Comparison of ENCODE assay signal across 16 cellular contexts in the genomic region with DNA sequence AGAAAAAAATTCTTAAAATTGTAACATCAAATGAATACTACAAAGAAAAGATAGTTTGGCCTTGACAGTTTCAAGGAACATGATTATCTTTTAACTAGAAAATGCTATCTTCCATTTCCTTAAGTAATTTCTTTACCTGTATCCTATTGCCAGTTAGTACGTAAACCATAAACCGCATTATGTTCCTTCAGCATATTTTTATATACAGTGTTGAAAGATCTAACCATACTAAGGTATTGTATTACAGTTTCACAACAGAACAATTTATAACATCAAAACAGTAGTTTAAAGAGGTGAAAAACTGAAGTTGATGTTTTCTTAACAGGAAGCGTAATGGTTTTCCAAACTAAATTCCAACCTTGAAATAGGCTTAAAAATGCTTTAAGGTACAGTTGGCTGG. TPM values are rescaled to one million over a fixed set of nuclear protein-coding genes. Genes with fewer than 3 reads are reported as not detected.
DNase-seq lines count a peak whose midpoint lies in the region; ATAC-seq, FAIRE-seq and TF ChIP-seq lines count a peak whose summit lies in the region.
"Had no signal": no experiment of that assay in that cellular context is flagged by ENCODE, and none has a peak within 500 bp of the region (broad histone marks: within the 10 kb centered on the region; RNA-seq: fewer than 3 reads in every experiment).

No MANE protein-coding gene starts in this region.

- intact Hi-C loops in left cardiac atrium (cut with DNase I) (loop anchor here (5.0 to 10.0 kb wide), 3 partner anchors 113 to 557 kb away; no protein-coding TSS in a partner anchor), testis (cut with DNase I; ENCODE audit: low total_unique reads) (no loop called here), upper lobe of right lung (cut with DNase I) (no loop called here)

- TF ChIP-seq POLR2A in testis (IDR thresholded peaks at IDR 0.05): no peak

- H3K4me1 ChIP-seq in cardiac muscle cell (ENCODE audit: low read depth): peaks cover 12% of the 10 kb centered on the region
- H3K4me1 ChIP-seq in testis: peaks cover 29% of the 10 kb centered on the region
- H3K4me1 ChIP-seq in upper lobe of right lung: peaks cover 20% of the 10 kb centered on the region

- DNase-seq in cardiac muscle cell (ENCODE audit: low read depth in 1 of 2, low spot score in 1 of 2): no peak
- no peak for DNase-seq in left cardiac atrium
- DNase-seq in bronchial epithelial cell (ENCODE audit: low read depth): peak; percentile 78
- peak; percentile 78 for DNase-seq in iris pigment epithelial cell (ENCODE audit: low read depth)
- DNase-seq in testis: no peak
- DNase-seq in C1 segment of cervical spinal cord (lab: John Stamatoyannopoulos, UW): no peak
- no peak for DNase-seq in upper lobe of right lung
- DNase-seq: 8988T; AML-193; Calu3; CD4-positive, CD25-positive, alpha-beta regulatory T cell; DMS 273 treated with DMSO at 0.1 percent for 48 hours; HCEC 1CT had no signal

- peak overlapping the region; percentile 24 for H3K27ac ChIP-seq in cardiac muscle cell
- peak overlapping the region; percentile 14 to 53 for H3K27ac ChIP-seq in testis
- no peak overlapping the region for H3K27ac ChIP-seq in upper lobe of right lung
- H3K27ac ChIP-seq: BLaER1 had no signal

- no peak for FAIRE-seq in bronchial epithelial cell (lab: Jason Lieb, UNC)
- FAIRE-seq: H1 had no signal

- ATAC-seq in left cardiac atrium (no peak), HG03565 (IDR thresholded peaks at IDR 0.05; ENCODE audit: unreplicated experiment) (no peak), upper lobe of right lung (no peak)

- TF ChIP-seq CTCF in cardiac muscle cell (IDR thresholded peaks at IDR 0.05; ENCODE audit: low read depth, low read length) (no peak), bronchial epithelial cell (IDR thresholded peaks at IDR 0.05; ENCODE audit: insufficient read depth, low read length, severe bottlenecking) (no peak), testis (IDR thresholded peaks at IDR 0.05) (no peak), upper lobe of right lung (IDR thresholded peaks at IDR 0.05) (no peak)

- no peaks in the 10 kb centered on the region for H3K27me3 ChIP-seq in cardiac muscle cell
- H3K27me3 ChIP-seq in bronchial epithelial cell (ENCODE audit: control insufficient read depth, insufficient read depth, low read length): no peaks in the 10 kb centered on the region
- H3K27me3 ChIP-seq in testis: no peaks in the 10 kb centered on the region
- no peaks in the 10 kb centered on the region for H3K27me3 ChIP-seq in upper lobe of right lung
- H3K27me3 ChIP-seq: BLaER1 had no signal

- no peak overlapping the region for H3K4me3 ChIP-seq in cardiac muscle cell
- no peak overlapping the region for H3K4me3 ChIP-seq in bronchial epithelial cell (ENCODE audit: low read depth, low read length)
- no peak overlapping the region for H3K4me3 ChIP-seq in testis
- H3K4me3 ChIP-seq in upper lobe of right lung: no peak overlapping the region
- H3K4me3 ChIP-seq: BLaER1 had no signal

- peaks cover 34% of the 10 kb centered on the region for H3K36me3 ChIP-seq in cardiac muscle cell
- H3K36me3 ChIP-seq in bronchial epithelial cell (ENCODE audit: control insufficient read depth, insufficient read depth, low read length): no peaks in the 10 kb centered on the region
- H3K36me3 ChIP-seq in testis (ENCODE audit: low read depth, missing control alignments): no peaks in the 10 kb centered on the region
- no peaks in the 10 kb centered on the region for H3K36me3 ChIP-seq in upper lobe of right lung

- WGBS in testis, 2 donors: 81% methylated on average over 3 of the region's 3 CpGs

- H3K9me3 ChIP-seq in cardiac muscle cell (ENCODE audit: low read depth): no peaks in the 10 kb centered on the region
- H3K9me3 ChIP-seq in testis: no peaks in the 10 kb centered on the region
- H3K9me3 ChIP-seq in upper lobe of right lung: no peaks in the 10 kb centered on the region
- H3K9me3 ChIP-seq: BLaER1 had no signal

RNA-seq across cellular contexts. Expression of a gene that starts 45.1 kb away (rescaled TPM):
- total RNA-seq in cardiac muscle cell (15.7 and 23.9 TPM in 2 replicates), left cardiac atrium (10 to 100 TPM; 73.1 to 76.0 TPM), bronchial epithelial cell (8.7 and 18.4 TPM in 2 replicates), testis (1 to 10 TPM; 4.5 to 5.4 TPM), upper lobe of right lung (88.4 TPM)
- polyA plus RNA-seq in cardiac muscle cell (51.1 and 54.8 TPM in 2 replicates), testis (ENCODE audit: insufficient read depth, low read depth, low replicate concordance) (15.0 TPM)

RNA-seq across cellular contexts. Expression of a gene that starts 46.3 kb away (rescaled TPM):
- total RNA-seq in cardiac muscle cell (343 and 477 TPM in 2 replicates), left cardiac atrium (100 to 1,000 TPM; 101 to 110 TPM), bronchial epithelial cell (9.6 and 21.6 TPM in 2 replicates), testis (100 to 1,000 TPM; 163 to 190 TPM), upper lobe of right lung (54.2 TPM)
- polyA plus RNA-seq in cardiac muscle cell (455 and 589 TPM in 2 replicates), testis (ENCODE audit: insufficient read depth, low read depth, low replicate concordance) (44.1 TPM)

Comparison
In these comparisons a context has a peak if more than half of its experiments do, and no peak if none do; other contexts are left out.
1. DNase-seq: peak in bronchial epithelial cell (single experiment) and iris pigment epithelial cell (single experiment); none in cardiac muscle cell (0 of 2), left cardiac atrium (single experiment), testis (single experiment), C1 segment of cervical spinal cord (0 of 14) and upper lobe of right lung (single experiment).
2. intact Hi-C loops: an anchor here in left cardiac atrium (5.0 to 10.0 kb wide); none called in testis and upper lobe of right lung.